16 cellular contexts compared by ENCODE assay signal in genomic region chr20:13397300-13397724, GRCh38.
DNase-seq lines count a peak whose midpoint lies in the region; ATAC-seq and TF ChIP-seq lines count a peak whose summit lies in the region.
"Had no signal": no experiment of that assay in that cellular context is flagged by ENCODE, and none has a peak within 500 bp of the region (broad histone marks: within the 10 kb centered on the region; RNA-seq: fewer than 3 reads in every experiment).

No MANE protein-coding gene starts in this region.

- H3K27me3 ChIP-seq in muscle layer of duodenum (ENCODE audit: low read depth, low read length): no peaks in the 10 kb centered on the region

- H3K27ac ChIP-seq in muscle layer of duodenum (ENCODE audit: low read length): peak overlapping the region; percentile 62

- H3K4me3 Mint-ChIP-seq in activated T-helper 2 cell treated with anti-CD3 and anti-CD28 coated beads, Interferon-gamma antibody, Interleukin-2, Interleukin-4, amounts not matched to agents 10 μg/mL and 5 μg/mL and 100 μg/mL, durations not matched to agents 14 hours and 24 hours and 36 hours (ENCODE audit: low read depth): no peak overlapping the region
- H3K4me3 Mint-ChIP-seq: B cell had no signal

- peaks cover 8% of the 10 kb centered on the region for H3K4me1 Mint-ChIP-seq in activated T-helper 2 cell treated with anti-CD3 and anti-CD28 coated beads, Interferon-gamma antibody, Interleukin-2, Interleukin-4, amounts not matched to agents 10 μg/mL and 5 μg/mL and 100 μg/mL, durations not matched to agents 14 hours and 24 hours and 36 hours (ENCODE audit: low read depth)
- H3K4me1 Mint-ChIP-seq: B cell had no signal

- intact Hi-C loops in activated T-helper 2 cell treated with anti-CD3 and anti-CD28 coated beads, Interferon-gamma antibody, Interleukin-2, Interleukin-4, amounts not matched to agents 10 μg/mL and 5 μg/mL and 100 μg/mL, durations not matched to agents 14 hours and 24 hours and 36 hours (cut with micrococcal nuclease): no loop called here

- no peaks in the 10 kb centered on the region for H3K9me3 Mint-ChIP-seq in activated T-helper 2 cell treated with anti-CD3 and anti-CD28 coated beads, Interferon-gamma antibody, Interleukin-2, Interleukin-4, amounts not matched to agents 10 μg/mL and 5 μg/mL and 100 μg/mL, durations not matched to agents 14 hours and 24 hours and 36 hours

- no peaks in the 10 kb centered on the region for H3K27me3 Mint-ChIP-seq in activated T-helper 2 cell treated with anti-CD3 and anti-CD28 coated beads, Interferon-gamma antibody, Interleukin-2, Interleukin-4, amounts not matched to agents 10 μg/mL and 5 μg/mL and 100 μg/mL, durations not matched to agents 14 hours and 24 hours and 36 hours (ENCODE audit: low read depth)
- H3K27me3 Mint-ChIP-seq: B cell had no signal

- no peaks in the 10 kb centered on the region for H3K9me3 ChIP-seq in muscle layer of duodenum (ENCODE audit: control insufficient read depth in 1 of 2, low read length in 2 of 2)

- H3K4me3 ChIP-seq in AG10803 (ENCODE audit: low read length) (no peak overlapping the region), muscle layer of duodenum (ENCODE audit: low read depth in 1 of 2, low read length in 2 of 2) (no peak overlapping the region)

- H3K4me1 ChIP-seq in muscle layer of duodenum (ENCODE audit: control insufficient read depth in 1 of 2, insufficient read depth in 2 of 2, low read length in 2 of 2): no peaks in the 10 kb centered on the region

- peak overlapping the region; percentile 13 for H3K27ac Mint-ChIP-seq in activated T-helper 2 cell treated with anti-CD3 and anti-CD28 coated beads, Interferon-gamma antibody, Interleukin-2, Interleukin-4, amounts not matched to agents 10 μg/mL and 5 μg/mL and 100 μg/mL, durations not matched to agents 14 hours and 24 hours and 36 hours
- H3K27ac Mint-ChIP-seq: B cell had no signal

- ATAC-seq in GM19328 (IDR thresholded peaks at IDR 0.05; ENCODE audit: unreplicated experiment): peak; percentile 62
- ATAC-seq: HCT116, PC-3 had no signal

- no peak for TF ChIP-seq CTCF in AG10803 (conservative IDR thresholded peaks at IDR 0.05; ENCODE audit: low read length)
- TF ChIP-seq CTCF in GM20000 (IDR thresholded peaks at IDR 0.05; ENCODE audit: extremely low read depth, missing control alignments): no peak

- peak; percentile 59 for DNase-seq in AG10803 (ENCODE audit: low read depth)
- no peak for DNase-seq in activated T-helper 2 cell treated with anti-CD3 and anti-CD28 coated beads, Interferon-gamma antibody, Interleukin-2, Interleukin-4, amounts not matched to agents 10 μg/mL and 5 μg/mL and 100 μg/mL, durations not matched to agents 14 hours and 24 hours and 36 hours (ENCODE audit: low spot score)
- DNase-seq in NOMO-1 (lab: John Stamatoyannopoulos, UW; ENCODE audit: unreplicated experiment in 2 of 2): no peak
- DNase-seq in NCI-H2171 (lab: John Stamatoyannopoulos, UW): no peak
- no peak for DNase-seq in GM20000 (ENCODE audit: low spot score)
- no peak for DNase-seq in NCI-H524 treated with DMSO at 0.1 percent for 48 hours (lab: John Stamatoyannopoulos, UW)
- DNase-seq: activated CD4-positive, alpha-beta T cell treated with anti-CD3 and anti-CD28 coated beads for 48 hours; activated effector memory CD4-positive, alpha-beta T cell treated with Interleukin-2 at 50 U/mL for 16 hours; DND-41; NCI-H345; PC-3; T-helper 1 cell had no signal

- H3K36me3 ChIP-seq in muscle layer of duodenum (ENCODE audit: control insufficient read depth in 1 of 2, insufficient read depth in 2 of 2, low read length in 2 of 2): no peaks in the 10 kb centered on the region

- H3K36me3 Mint-ChIP-seq in activated T-helper 2 cell treated with anti-CD3 and anti-CD28 coated beads, Interferon-gamma antibody, Interleukin-2, Interleukin-4, amounts not matched to agents 10 μg/mL and 5 μg/mL and 100 μg/mL, durations not matched to agents 14 hours and 24 hours and 36 hours (ENCODE audit: low read depth): peaks cover 4% of the 10 kb centered on the region
